In genomic region chr11:65607614-65608426, GRCh38 we compare ENCODE assay signal across 9 cellular contexts. TPM values are rescaled to one million over a fixed set of nuclear protein-coding genes. Genes with fewer than 3 reads are reported as not detected.
DNase-seq lines count a peak whose midpoint lies in the region; ATAC-seq and TF ChIP-seq lines count a peak whose summit lies in the region.
"Had no signal": no experiment of that assay in that cellular context is flagged by ENCODE, and none has a peak within 500 bp of the region (broad histone marks: within the 10 kb centered on the region; RNA-seq: fewer than 3 reads in every experiment).

No MANE protein-coding gene starts in this region.

- no peak overlapping the region for H2BK120ac ChIP-seq in neuronal stem cell (ENCODE audit: low read depth, low read length)

- no peaks in the 10 kb centered on the region for H3K9me3 Mint-ChIP-seq in CD4-positive, alpha-beta memory T cell

- POLR2A ChIA-PET in CD4-positive, alpha-beta memory T cell (lab: Charles Lee; ENCODE audit: partially characterized antibody) = interaction anchor here (1.1 to 1.6 kb wide), 2 partner anchors 9 to 33 kb away, joined by 3 read pairs; no protein-coding TSS in a partner anchor

- no peak overlapping the region for H2AK5ac ChIP-seq in neuronal stem cell (ENCODE audit: low read depth, low read length)

- intact Hi-C loops in mammary epithelial cell (cut with micrococcal nuclease) = no loop called here
- intact Hi-C loops in CD4-positive, alpha-beta memory T cell (cut with micrococcal nuclease) = no loop called here

- no peak for DNase-seq in GM23248
- no peak for DNase-seq in mammary epithelial cell
- DNase-seq in neuronal stem cell (ENCODE audit: low spot score) = no peak
- no peak for DNase-seq in CD4-positive, alpha-beta memory T cell
- no peak for DNase-seq in SW480 (ENCODE audit: low spot score)
- DNase-seq: activated CD4-positive, alpha-beta T cell treated with anti-CD3 and anti-CD28 coated beads, Interleukin-2, amount 50 U/mL, for 4 hours; DMS79 treated with DMSO at 0.1 percent for 48 hours; OCI-M1 had no signal

- H4K20me1 ChIP-seq in GM23248 (ENCODE audit: insufficient read depth) (no peaks in the 10 kb centered on the region; the same call in 1 of the 2 replicates), mammary epithelial cell (ENCODE audit: insufficient read depth, low read length) (no peaks in the 10 kb centered on the region)

- dilution Hi-C loops in mammary epithelial cell (cut with HindIII; ENCODE audit: low sequenced_read_pairs) = no loop called here

- H4K8ac ChIP-seq in neuronal stem cell (ENCODE audit: low read depth, low read length) = no peak overlapping the region

- H3K27me3 ChIP-seq in GM23248 (replicated peaks; ENCODE audit: insufficient read depth) = no peaks in the 10 kb centered on the region
- H3K27me3 ChIP-seq in mammary epithelial cell (ENCODE audit: insufficient read depth, low read length) = no peaks in the 10 kb centered on the region
- H3K27me3 ChIP-seq in neuronal stem cell (ENCODE audit: control insufficient read depth in 3 of 3, insufficient read depth in 3 of 3, low read depth in 1 of 3, low read length in 3 of 3) = no peaks in the 10 kb centered on the region
- no peaks in the 10 kb centered on the region for H3K27me3 ChIP-seq in CD4-positive, alpha-beta memory T cell (ENCODE audit: insufficient read depth, low read length)

- H3K9me2 ChIP-seq in GM23248 (ENCODE audit: insufficient read depth) = no peaks in the 10 kb centered on the region

- H3K79me1 ChIP-seq in neuronal stem cell (ENCODE audit: low read depth, low read length) = peaks cover 5% of the 10 kb centered on the region

- H3K9ac ChIP-seq in GM23248 (no peak overlapping the region), mammary epithelial cell (ENCODE audit: insufficient read depth, low read length) (no peak overlapping the region), neuronal stem cell (ENCODE audit: low read depth, low read length, poor library complexity) (peak overlapping the region; percentile 71)

- H3F3A ChIP-seq in GM23248 (ENCODE audit: insufficient read depth) = peaks cover 5% of the 10 kb centered on the region; the same call in 1 of the 2 replicates

- no peak overlapping the region for H2BK15ac ChIP-seq in neuronal stem cell (ENCODE audit: low read length)

- H3K18ac ChIP-seq in neuronal stem cell (ENCODE audit: low read length) = peak overlapping the region; percentile 25

- H3K27ac ChIP-seq in GM23248 (no peak overlapping the region), mammary epithelial cell (ENCODE audit: insufficient read depth, low read depth, low read length) (no peak overlapping the region), neuronal stem cell (replicated peaks; ENCODE audit: low read length) (no peak overlapping the region)
- no peak overlapping the region for H3K27ac ChIP-seq in CD4-positive, alpha-beta memory T cell (ENCODE audit: low read depth, low read length)

- H3K9me3 ChIP-seq in GM23248 (ENCODE audit: low read depth) (no peaks in the 10 kb centered on the region), mammary epithelial cell (replicated peaks; ENCODE audit: insufficient read depth, low read length) (no peaks in the 10 kb centered on the region), neuronal stem cell (replicated peaks in 1 of 2; ENCODE audit: control insufficient read depth in 2 of 2, insufficient read depth in 1 of 2, low read depth in 1 of 2, low read length in 2 of 2) (no peaks in the 10 kb centered on the region)
- H3K9me3 ChIP-seq in CD4-positive, alpha-beta memory T cell (ENCODE audit: control insufficient read depth in 1 of 2, low read length in 2 of 2) = no peaks in the 10 kb centered on the region

- H3K27ac Mint-ChIP-seq in CD4-positive, alpha-beta memory T cell = peak overlapping the region in 2 of 7 donors; percentile 29 to 90

- peaks cover 43% of the 10 kb centered on the region for H3K79me2 ChIP-seq in GM23248 (ENCODE audit: insufficient read depth)
- peaks cover 45% of the 10 kb centered on the region for H3K79me2 ChIP-seq in mammary epithelial cell (ENCODE audit: insufficient read depth, low read length)

- ATAC-seq in GM19324 (IDR thresholded peaks at IDR 0.05; ENCODE audit: low FRiP score, unreplicated experiment) = no peak

- no peak overlapping the region for H3K4ac ChIP-seq in neuronal stem cell (ENCODE audit: low read length)

- H3K4me2 ChIP-seq in GM23248 (ENCODE audit: unreplicated experiment) (peak overlapping the region; percentile 60), mammary epithelial cell (ENCODE audit: insufficient read depth, low read depth, low read length) (peak overlapping the region; percentile 24), neuronal stem cell (ENCODE audit: insufficient read depth, low read length, poor library complexity, severe bottlenecking) (peak overlapping the region; percentile 81)

- BruUV-seq in mammary epithelial cell (replicated peaks; lab: Mats Ljungman, UMichigan) = TSS peak; percentile 6

- CTCF ChIA-PET in mammary epithelial cell (lab: Charles Lee; ENCODE audit: low non-redundant PET) = no interaction called here
- CTCF ChIA-PET in CD4-positive, alpha-beta memory T cell (lab: Charles Lee; ENCODE audit: partially characterized antibody) = interaction anchor here (0.8 to 1.6 kb wide), 3 partner anchors 14 to 68 kb away, joined by 3 to 4 read pairs (median 3); no protein-coding TSS in a partner anchor

- peak overlapping the region; percentile 43 for H2BK12ac ChIP-seq in neuronal stem cell (ENCODE audit: low read length)

- H3K14ac ChIP-seq in neuronal stem cell (ENCODE audit: low read length) = no peak overlapping the region

- H2AFZ ChIP-seq in GM23248 (no peak overlapping the region), mammary epithelial cell (ENCODE audit: low read depth, low read length) (no peak overlapping the region), neuronal stem cell (ENCODE audit: low read length) (no peak overlapping the region)

- no peak for TF ChIP-seq CTCF in mammary epithelial cell (conservative IDR thresholded peaks at IDR 0.05 in 1 of 2, IDR thresholded peaks at IDR 0.05 in 1 of 2; ENCODE audit: extremely low read depth in 1 of 2, insufficient read depth in 1 of 2, low read depth in 1 of 2, low read length in 2 of 2)

- peaks cover 11% of the 10 kb centered on the region; the same call in 1 of the 2 replicates for H3K36me3 ChIP-seq in GM23248 (ENCODE audit: low read depth)
- peaks cover 16% of the 10 kb centered on the region for H3K36me3 ChIP-seq in mammary epithelial cell (ENCODE audit: insufficient read depth, low read length)
- H3K36me3 ChIP-seq in neuronal stem cell (replicated peaks in 1 of 2; ENCODE audit: control insufficient read depth in 2 of 2, insufficient read depth in 2 of 2, low read length in 2 of 2) = peaks cover 38 to 95% of the 10 kb centered on the region in 2 donors
- peaks cover 29% of the 10 kb centered on the region for H3K36me3 ChIP-seq in CD4-positive, alpha-beta memory T cell (ENCODE audit: insufficient read depth, low read length)

- 65% methylated on average over 37 of the region's 37 CpGs for WGBS in GM23248 (ENCODE audit: low coverage in 1 of 2, low lambda C conversion rate in 2 of 2, missing lambda C conversion rate in 2 of 2), 2 experiments
- 97% methylated on average over 27 of the region's 37 CpGs for WGBS in mammary epithelial cell (ENCODE audit: low coverage, missing lambda C conversion rate)
- WGBS in neuronal stem cell (ENCODE audit: extremely low coverage in 2 of 2, insufficient read length in 2 of 2, insufficient replicate concordance in 1 of 2), 2 donors = no CpG with 5 or more reads among the region's 37 CpGs

- peak overlapping the region in 1 of 8 donors; percentile 57 for H3K4me3 Mint-ChIP-seq in CD4-positive, alpha-beta memory T cell

- in situ Hi-C loops in GM23248 (cut with MboI) (no loop called here), mammary epithelial cell (cut with MboI; ENCODE audit: low sequenced_read_pairs in 2 of 2) (no loop called here)

- peak overlapping the region; percentile 67 for H4K91ac ChIP-seq in neuronal stem cell (ENCODE audit: low read depth, low read length, poor library complexity)

- H2BK5ac ChIP-seq in neuronal stem cell (ENCODE audit: low read length) = no peak overlapping the region

- H3K4me1 ChIP-seq in GM23248 (ENCODE audit: insufficient read depth) (peaks cover 22% of the 10 kb centered on the region), mammary epithelial cell (ENCODE audit: insufficient read depth, low read length) (peaks cover 19% of the 10 kb centered on the region), neuronal stem cell (ENCODE audit: control insufficient read depth in 2 of 2, insufficient read depth in 1 of 2, low read depth in 1 of 2, low read length in 2 of 2) (peaks cover 17% of the 10 kb centered on the region in 2 donors)
- H3K4me1 ChIP-seq in CD4-positive, alpha-beta memory T cell (ENCODE audit: insufficient read depth, low read length) = peaks cover 34% of the 10 kb centered on the region

- peak overlapping the region; percentile 12 for H3K23ac ChIP-seq in neuronal stem cell (ENCODE audit: low read depth, low read length, poor library complexity)

- H3K36me3 Mint-ChIP-seq in CD4-positive, alpha-beta memory T cell = peaks cover 23 to 71% of the 10 kb centered on the region in 2 donors

- H3K4me3 ChIP-seq in GM23248 (peak overlapping the region; percentile 53), mammary epithelial cell (replicated peaks in 1 of 3; ENCODE audit: insufficient read depth in 1 of 3, low read depth in 2 of 3, low read length in 3 of 3) (no peak overlapping the region), neuronal stem cell (ENCODE audit: low read length in 2 of 2) (peak overlapping the region in 1 of 2 donors; percentile 72)
- no peak overlapping the region for H3K4me3 ChIP-seq in CD4-positive, alpha-beta memory T cell (ENCODE audit: low read length in 2 of 2)

- H3K27me3 Mint-ChIP-seq in CD4-positive, alpha-beta memory T cell = no peaks in the 10 kb centered on the region

- peaks cover 21 to 46% (median 36%) of the 10 kb centered on the region in 4 donors for H3K4me1 Mint-ChIP-seq in CD4-positive, alpha-beta memory T cell

RNA-seq across cellular contexts. Expression of gene MAP3K11, which starts 6.2 kb away (rescaled TPM):
- total RNA-seq in GM23248 (2014; rRNA removed; shearing (Covaris generic)) = 17.6 and 24.7 TPM in 2 replicates
- polyA plus RNA-seq in GM23248 (2016; fragmentation: Nextera tagmentation; extraction: Ambion mirVana) (9.5 and 10.6 TPM in 2 replicates), mammary epithelial cell (22.6 TPM)
- total RNA-seq in mammary epithelial cell = 10 to 100 TPM; 29.2 to 52.8 TPM
- 46.9 TPM for polyA minus RNA-seq in mammary epithelial cell
- 34.0 TPM for polyA plus RNA-seq in neuronal stem cell (2013, experiment 1 of 2)
- polyA plus RNA-seq in neuronal stem cell (2013, experiment 2 of 2) = 32.6 TPM
- total RNA-seq in CD4-positive, alpha-beta memory T cell = 10 to 100 TPM; 92.0 to 93.6 TPM
- polyA plus RNA-seq in CD4-positive, alpha-beta memory T cell = 10 to 100 TPM in 1 of 2 donors, 1 to 10 TPM in 1; 6.3 to 24.1 TPM

RNA-seq across cellular contexts. Expression of gene PCNX3, which starts 7.8 kb away (rescaled TPM):
- 23.5 and 30.2 TPM in 2 replicates for total RNA-seq in GM23248 (2014; rRNA removed; shearing (Covaris generic))
- polyA plus RNA-seq in GM23248 (2016; fragmentation: Nextera tagmentation; extraction: Ambion mirVana) (8.1 and 8.6 TPM in 2 replicates), mammary epithelial cell (24.6 TPM)
- 10 to 100 TPM; 29.7 to 46.8 TPM for total RNA-seq in mammary epithelial cell
- polyA minus RNA-seq in mammary epithelial cell = 53.5 TPM
- polyA plus RNA-seq in neuronal stem cell (2013, experiment 1 of 2) = 11.7 TPM
- polyA plus RNA-seq in neuronal stem cell (2013, experiment 2 of 2) = 11.4 TPM
- 10 to 100 TPM; 63.3 to 66.3 TPM for total RNA-seq in CD4-positive, alpha-beta memory T cell
- polyA plus RNA-seq in CD4-positive, alpha-beta memory T cell = 1 to 10 TPM in 1 of 2 donors, under 1 TPM in 1; 0.41 to 6.3 TPM

RNA-seq across cellular contexts. Expression of gene KCNK7, which starts 12.2 kb away (rescaled TPM):
- not detected in 2 replicates for total RNA-seq in GM23248 (2014; rRNA removed; shearing (Covaris generic))
- polyA plus RNA-seq in GM23248 (2016; fragmentation: Nextera tagmentation; extraction: Ambion mirVana) (not detected in 2 replicates), mammary epithelial cell (0.20 TPM)
- total RNA-seq in mammary epithelial cell = under 1 TPM; 0.17 to 0.24 TPM
- 0.57 TPM for polyA minus RNA-seq in mammary epithelial cell
- polyA plus RNA-seq in neuronal stem cell (2013, experiment 1 of 2) = 0.06 TPM
- 0.08 TPM for polyA plus RNA-seq in neuronal stem cell (2013, experiment 2 of 2)
- total RNA-seq in CD4-positive, alpha-beta memory T cell = 1 to 10 TPM; 1.6 to 2.7 TPM
- polyA plus RNA-seq in CD4-positive, alpha-beta memory T cell = 1 to 10 TPM in 1 of 2 donors, not detected in 1; 1.2 TPM

RNA-seq across cellular contexts. Expression of gene SIPA1, which starts 30.1 kb away (rescaled TPM):
- total RNA-seq in GM23248 (2014; rRNA removed; shearing (Covaris generic)) = 15.9 and 16.6 TPM in 2 replicates
- polyA plus RNA-seq in GM23248 (2016; fragmentation: Nextera tagmentation; extraction: Ambion mirVana) (10.8 and 13.0 TPM in 2 replicates), mammary epithelial cell (7.5 TPM)
- 10 to 100 TPM; 13.2 to 16.1 TPM for total RNA-seq in mammary epithelial cell
- polyA minus RNA-seq in mammary epithelial cell = 18.7 TPM
- 13.1 TPM for polyA plus RNA-seq in neuronal stem cell (2013, experiment 1 of 2)
- polyA plus RNA-seq in neuronal stem cell (2013, experiment 2 of 2) = 15.5 TPM
- total RNA-seq in CD4-positive, alpha-beta memory T cell = 100 to 1,000 TPM; 150 to 169 TPM
- 100 to 1,000 TPM in 1 of 2 donors, 10 to 100 TPM in 1; 50.1 to 204 TPM for polyA plus RNA-seq in CD4-positive, alpha-beta memory T cell

RNA-seq across cellular contexts. Expression of gene EHBP1L1, which starts 32.0 kb away (rescaled TPM):
- 85.5 and 88.5 TPM in 2 replicates for total RNA-seq in GM23248 (2014; rRNA removed; shearing (Covaris generic))
- polyA plus RNA-seq in GM23248 (2016; fragmentation: Nextera tagmentation; extraction: Ambion mirVana) (11.5 and 12.6 TPM in 2 replicates), mammary epithelial cell (17.7 TPM)
- total RNA-seq in mammary epithelial cell = 10 to 100 TPM; 17.5 to 47.5 TPM
- 14.2 TPM for polyA minus RNA-seq in mammary epithelial cell
- polyA plus RNA-seq in neuronal stem cell (2013, experiment 1 of 2) = 7.3 TPM
- 6.4 TPM for polyA plus RNA-seq in neuronal stem cell (2013, experiment 2 of 2)
- 100 to 1,000 TPM; 151 to 154 TPM for total RNA-seq in CD4-positive, alpha-beta memory T cell
- polyA plus RNA-seq in CD4-positive, alpha-beta memory T cell = 10 to 100 TPM in 1 of 2 donors, 1 to 10 TPM in 1; 8.9 to 25.2 TPM

Comparison
In these comparisons a context has a peak if more than half of its experiments do, and no peak if none do; other contexts are left out.
1. H3K4me2 ChIP-seq: peak in every context shown above with its lines; median percentile 81 in neuronal stem cell; 60 in GM23248; 24 in mammary epithelial cell.